8 cellular contexts compared by ENCODE assay signal in genomic region chr1:112715264-112716053, GRCh38. TPM values are rescaled to one million over a fixed set of nuclear protein-coding genes. Genes with fewer than 3 reads are reported as not detected.
DNase-seq lines count a peak whose midpoint lies in the region; ATAC-seq and TF ChIP-seq lines count a peak whose summit lies in the region.

A gene with protein sequence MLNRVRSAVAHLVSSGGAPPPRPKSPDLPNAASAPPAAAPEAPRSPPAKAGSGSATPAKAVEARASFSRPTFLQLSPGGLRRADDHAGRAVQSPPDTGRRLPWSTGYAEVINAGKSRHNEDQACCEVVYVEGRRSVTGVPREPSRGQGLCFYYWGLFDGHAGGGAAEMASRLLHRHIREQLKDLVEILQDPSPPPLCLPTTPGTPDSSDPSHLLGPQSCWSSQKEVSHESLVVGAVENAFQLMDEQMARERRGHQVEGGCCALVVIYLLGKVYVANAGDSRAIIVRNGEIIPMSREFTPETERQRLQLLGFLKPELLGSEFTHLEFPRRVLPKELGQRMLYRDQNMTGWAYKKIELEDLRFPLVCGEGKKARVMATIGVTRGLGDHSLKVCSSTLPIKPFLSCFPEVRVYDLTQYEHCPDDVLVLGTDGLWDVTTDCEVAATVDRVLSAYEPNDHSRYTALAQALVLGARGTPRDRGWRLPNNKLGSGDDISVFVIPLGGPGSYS (minus strand): TSS chr1:112715332. CDS start chr1:112715301, 31 bp downstream.

- RAD21 ChIA-PET in HCT116 (lab: Charles Lee; ENCODE audit: low non-redundant PET in 1 of 2, low total read pairs in 2 of 2, uncharacterized antibody in 2 of 2, unreplicated experiment in 2 of 2): interaction anchor here (0.7 to 3.3 kb wide), 7 partner anchors 41 to 346 kb away, joined by 3 to 16 read pairs (median 4); partner anchors contain the start of gene MOV10 (in 1 of the 2)

- H2AFZ ChIP-seq in HCT116 (ENCODE audit: low read depth, low read length, poor library complexity, severe bottlenecking): peak within 1 kb of the TSS; percentile 91

- ATAC-seq in HCT116 (peak; percentile 82), SK-N-SH treated with all-trans-retinoic acid at 6 μM for 48 hours (peak; percentile 78)

- intact Hi-C loops in HCT116 (cut with micrococcal nuclease): loop anchor here (1.0 to 5.0 kb wide), 5 partner anchors 89 to 357 kb away; partner anchors contain the start of genes LRIG2 and SLC16A1
- intact Hi-C loops in head of caudate nucleus (cut with DNase I): loop anchor here (10.0 kb wide), 3 partner anchors 159 to 329 kb away; partner anchors contain the start of gene SLC16A1

- DNase-seq in GM03348 (ENCODE audit: low spot score) (peak; percentile 98), HCT116 (ENCODE audit: low read depth, low spot score) (peak; percentile 89), MG63 (peak; percentile 97), head of caudate nucleus (peak; percentile 68 to 94 (median 86)), osteocyte (ENCODE audit: extremely low spot score, unreplicated experiment) (peak; percentile 97)

- peaks cover 18 to 39% of the 10 kb centered on the region in 2 experiments for H3K4me1 ChIP-seq in HCT116 (ENCODE audit: control insufficient read depth in 1 of 2, insufficient read depth in 2 of 2, low read length in 2 of 2)

- H3K27ac ChIP-seq in HCT116 (ENCODE audit: low read depth, low read length) (peak within 1 kb of the TSS; percentile 34; the same call in 1 of the 2 replicates), temporal lobe (ENCODE audit: low read depth, low read length) (peak within 1 kb of the TSS; percentile 6)

- CTCF ChIA-PET in HCT116 (lab: Charles Lee): interaction anchor here (0.6 to 4.3 kb wide), 21 partner anchors 8 to 1351 kb away, joined by 3 to 114 read pairs (median 3); partner anchors contain the start of genes LRIG2 and RHOC

- H3K9me3 ChIP-seq in HCT116 (ENCODE audit: control insufficient read depth in 1 of 2, insufficient read depth in 1 of 2, low read depth in 1 of 2, low read length in 2 of 2) (no peaks in the 10 kb centered on the region), MG63 (no peaks in the 10 kb centered on the region)

- peak within 1 kb of the TSS; percentile 99 for H3K4me2 ChIP-seq in HCT116 (ENCODE audit: low read length)

- H3K36me3 ChIP-seq in HCT116 (ENCODE audit: control insufficient read depth in 1 of 2, insufficient read depth in 2 of 2, low read length in 2 of 2): no peaks in the 10 kb centered on the region
- H3K36me3 ChIP-seq in MG63: no peaks in the 10 kb centered on the region

- H3K9ac ChIP-seq in HCT116 (ENCODE audit: low read length): peak within 1 kb of the TSS; percentile 72

- no peaks in the 10 kb centered on the region for H3K79me2 ChIP-seq in HCT116 (ENCODE audit: insufficient read depth, low read length)

- TF ChIP-seq CTCF in HCT116 (IDR thresholded peaks at IDR 0.05 in 2 of 3, conservative IDR thresholded peaks at IDR 0.05 in 1 of 3; ENCODE audit: borderline replicate concordance in 1 of 3, insufficient read depth in 1 of 3, low read depth in 2 of 3, low read length in 2 of 3) (no peak), osteocyte (IDR thresholded peaks at IDR 0.05) (no peak)

- H3K4me1 Mint-ChIP-seq in activated naive CD4-positive, alpha-beta T cell treated with anti-CD3 and anti-CD28 coated beads, Interleukin-2, amount 50 U/mL, for 24 hours: peaks cover 17% of the 10 kb centered on the region
- peaks cover 18% of the 10 kb centered on the region for H3K4me1 Mint-ChIP-seq in osteocyte (ENCODE audit: unreplicated experiment)

- H3K9me2 ChIP-seq in HCT116 (ENCODE audit: insufficient read depth): no peaks in the 10 kb centered on the region

- POLR2A ChIA-PET in HCT116 (lab: Charles Lee): interaction anchor here (0.9 to 3.5 kb wide), 6 partner anchors 11 to 357 kb away, joined by 3 to 16 read pairs (median 6); partner anchors contain the start of genes LRIG2 and SLC16A1

- no peaks in the 10 kb centered on the region for H3K9me3 Mint-ChIP-seq in activated naive CD4-positive, alpha-beta T cell treated with anti-CD3 and anti-CD28 coated beads, Interleukin-2, amount 50 U/mL, for 24 hours
- no peaks in the 10 kb centered on the region for H3K9me3 Mint-ChIP-seq in osteocyte (ENCODE audit: unreplicated experiment)

- peak within 1 kb of the TSS; percentile 88 for H3K4me3 Mint-ChIP-seq in activated naive CD4-positive, alpha-beta T cell treated with anti-CD3 and anti-CD28 coated beads, Interleukin-2, amount 50 U/mL, for 24 hours
- H3K4me3 Mint-ChIP-seq in osteocyte (ENCODE audit: unreplicated experiment): peak within 1 kb of the TSS; percentile 82

- TF ChIP-seq POLR2A in HCT116 (IDR thresholded peaks at IDR 0.05; ENCODE audit: borderline replicate concordance, extremely low read depth, insufficient read depth, insufficient read length): no peak

- H3K4me3 ChIP-seq in HCT116 (replicated peaks in 1 of 2; ENCODE audit: low read depth in 1 of 2, low read length in 2 of 2) (peak within 1 kb of the TSS; percentile 58 to 75), MG63 (peak within 1 kb of the TSS; percentile 48)

- no TSS peak for BruUV-seq in HCT116 (replicated peaks; lab: Mats Ljungman, UMichigan)

- no peaks in the 10 kb centered on the region for H3K36me3 Mint-ChIP-seq in activated naive CD4-positive, alpha-beta T cell treated with anti-CD3 and anti-CD28 coated beads, Interleukin-2, amount 50 U/mL, for 24 hours
- H3K36me3 Mint-ChIP-seq in osteocyte (ENCODE audit: unreplicated experiment): no peaks in the 10 kb centered on the region

- H3K27me3 ChIP-seq in HCT116 (ENCODE audit: insufficient read depth, low read length) (no peaks in the 10 kb centered on the region), MG63 (peaks cover 5% of the 10 kb centered on the region; the same call in 1 of the 2 replicates)

- TF ChIP-seq RAD21 in HCT116 (IDR thresholded peaks at IDR 0.05; ENCODE audit: low read depth): no peak

- H3K27ac Mint-ChIP-seq in activated naive CD4-positive, alpha-beta T cell treated with anti-CD3 and anti-CD28 coated beads, Interleukin-2, amount 50 U/mL, for 24 hours: no peak within 1 kb of the TSS
- H3K27ac Mint-ChIP-seq in osteocyte (ENCODE audit: unreplicated experiment): peak within 1 kb of the TSS; percentile 59

- peaks cover 4% of the 10 kb centered on the region for H3K27me3 Mint-ChIP-seq in activated naive CD4-positive, alpha-beta T cell treated with anti-CD3 and anti-CD28 coated beads, Interleukin-2, amount 50 U/mL, for 24 hours
- H3K27me3 Mint-ChIP-seq in osteocyte (ENCODE audit: unreplicated experiment): no peaks in the 10 kb centered on the region

- H4K20me1 ChIP-seq in HCT116 (ENCODE audit: insufficient read depth): no peaks in the 10 kb centered on the region

TF ChIP-seq in HCT116, 20 proteins besides CTCF, POLR2A, EP300 and RAD21:
- TF ChIP-seq SP1 (IDR thresholded peaks at IDR 0.05; ENCODE audit: low read depth) (peak; percentile 28), EGR1 (IDR thresholded peaks at IDR 0.05; ENCODE audit: low read depth) (peak; percentile 85), ZFX (IDR thresholded peaks at IDR 0.05) (no peak)

TF ChIP-seq in SK-N-SH treated with all-trans-retinoic acid at 6 μM for 48 hours, 23 proteins besides CTCF, POLR2A, EP300 and RAD21:
- TF ChIP-seq CREB5 (CRISPR knock-in tag; IDR thresholded peaks at IDR 0.05; ENCODE audit: low read depth) (no peak), ZFP30 (CRISPR knock-in tag; IDR thresholded peaks at IDR 0.05) (no peak), ZNF8 (CRISPR knock-in tag; IDR thresholded peaks at IDR 0.05) (no peak), ZNF565 (CRISPR knock-in tag; conservative IDR thresholded peaks at IDR 0.05; ENCODE audit: low read depth) (no peak), ISL1 (CRISPR knock-in tag; IDR thresholded peaks at IDR 0.05) (no peak), RARB (CRISPR knock-in tag; IDR thresholded peaks at IDR 0.05) (no peak), PPARA (CRISPR knock-in tag; IDR thresholded peaks at IDR 0.05; ENCODE audit: borderline replicate concordance) (no peak), SNAI2 (CRISPR knock-in tag; IDR thresholded peaks at IDR 0.05) (no peak), GLIS3 (CRISPR knock-in tag; IDR thresholded peaks at IDR 0.05) (no peak), PATZ1 (CRISPR knock-in tag; IDR thresholded peaks at IDR 0.05; ENCODE audit: borderline replicate concordance) (no peak)

RNA-seq across cellular contexts. Expression of the gene that starts here (rescaled TPM):
- total RNA-seq in HCT116 (2021; ENCODE audit: unreplicated experiment) (7.5 TPM), osteocyte (0.67 and 1.1 TPM in 2 replicates), temporal lobe (4.9 TPM)
- 8.6 and 9.0 TPM in 2 replicates for polyA plus RNA-seq in HCT116 (2012)
- total RNA-seq in MG63 (2014; rRNA removed; shearing (Covaris generic); ENCODE audit: low replicate concordance): 2.4 and 2.7 TPM in 2 replicates

Comparison
In these comparisons a context has a peak if more than half of its experiments do, and no peak if none do; other contexts are left out.
1. Peak in every context shown above with its lines: DNase-seq, ATAC-seq, H3K4me3 ChIP-seq and H3K27ac ChIP-seq.